ENCODE assay signal across 8 cellular contexts in the genomic region with DNA sequence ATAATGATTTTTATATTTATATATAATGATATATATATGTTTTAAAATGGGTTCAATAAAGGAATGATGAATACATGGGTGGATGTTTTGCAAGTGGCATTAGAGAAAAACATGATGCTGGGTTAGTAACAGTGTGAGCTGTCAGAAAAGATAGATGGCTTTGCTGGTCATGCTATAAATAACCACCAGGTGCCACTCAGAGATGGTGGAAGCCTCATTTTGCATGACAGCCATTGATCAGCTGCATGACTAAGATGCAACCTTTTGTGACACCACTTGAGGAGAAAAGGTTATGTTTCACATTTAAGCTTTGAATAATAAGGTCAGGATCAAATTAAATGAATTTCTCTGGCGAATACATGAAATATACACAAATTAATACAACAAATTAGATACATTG.
A peak's percentile ranks its signal among the peaks of the same experiment; 100 is the strongest.
DNase-seq lines count a peak whose midpoint lies in the region; ATAC-seq and TF ChIP-seq lines count a peak whose summit lies in the region.

No MANE protein-coding gene starts in this region.

- H3K36me3 ChIP-seq in left ventricle myocardium inferior = no peaks in the 10 kb centered on the region
- H3K36me3 ChIP-seq in right atrium auricular region = no peaks in the 10 kb centered on the region

- H3K4me3 ChIP-seq in left ventricle myocardium inferior (no peak overlapping the region), right atrium auricular region (no peak overlapping the region)

- H3K27ac ChIP-seq in left ventricle myocardium inferior (replicated peaks) = no peak overlapping the region
- no peak overlapping the region for H3K27ac ChIP-seq in right atrium auricular region

- peak; percentile 41 for TF ChIP-seq CTCF in left ventricle myocardium inferior (IDR thresholded peaks at IDR 0.05; ENCODE audit: borderline replicate concordance)
- TF ChIP-seq CTCF in right atrium auricular region (IDR thresholded peaks at IDR 0.05) = peak in 1 of 2 donors; percentile 34
- TF ChIP-seq CTCF in WTC11 (IDR thresholded peaks at IDR 0.05) = no peak

- H3K27ac Mint-ChIP-seq in WTC11 = no peak overlapping the region
- no peak overlapping the region for H3K27ac Mint-ChIP-seq in T-helper 17 cell

- H3K27me3 ChIP-seq in left ventricle myocardium inferior (ENCODE audit: low read depth) (no peaks in the 10 kb centered on the region), right atrium auricular region (no peaks in the 10 kb centered on the region)

- no peaks in the 10 kb centered on the region for H3K9me3 Mint-ChIP-seq in WTC11

- H3K9me3 ChIP-seq in left ventricle myocardium inferior (replicated peaks) (no peaks in the 10 kb centered on the region), right atrium auricular region (no peaks in the 10 kb centered on the region), T-helper 17 cell (ENCODE audit: control insufficient read depth, low read length, poor library complexity, severe bottlenecking) (no peaks in the 10 kb centered on the region)

- intact Hi-C loops in left ventricle myocardium inferior (cut with micrococcal nuclease) = no loop called here

- peak; percentile 50 for ATAC-seq in HG03571 (IDR thresholded peaks at IDR 0.05; ENCODE audit: unreplicated experiment)
- peak; percentile 86 for ATAC-seq in WTC11
- ATAC-seq in T-helper 17 cell = no peak
- ATAC-seq in GM21717 (IDR thresholded peaks at IDR 0.05; ENCODE audit: unreplicated experiment) = no peak

- H3K36me3 Mint-ChIP-seq in WTC11 (no peaks in the 10 kb centered on the region), T-helper 17 cell (ENCODE audit: low read depth) (no peaks in the 10 kb centered on the region)

- H3K4me1 Mint-ChIP-seq in WTC11 = peaks cover 4% of the 10 kb centered on the region
- H3K4me1 Mint-ChIP-seq in T-helper 17 cell = no peaks in the 10 kb centered on the region

- H3K4me3 Mint-ChIP-seq in WTC11 = no peak overlapping the region
- no peak overlapping the region for H3K4me3 Mint-ChIP-seq in T-helper 17 cell

- H3K4me1 ChIP-seq in left ventricle myocardium inferior (no peaks in the 10 kb centered on the region), right atrium auricular region (no peaks in the 10 kb centered on the region)

- H3K27me3 Mint-ChIP-seq in WTC11 (ENCODE audit: low read depth) (no peaks in the 10 kb centered on the region), T-helper 17 cell (no peaks in the 10 kb centered on the region)

- DNase-seq in left ventricle myocardium inferior = no peak
- no peak for DNase-seq in right atrium auricular region (ENCODE audit: low spot score)
- DNase-seq in WTC11 (ENCODE audit: low spot score) = no peak
- no peak for DNase-seq in NCI-H1092 (lab: John Stamatoyannopoulos, UW)
- no peak for DNase-seq in T-helper 17 cell
- DNase-seq in NK-92 (lab: John Stamatoyannopoulos, UW; ENCODE audit: unreplicated experiment) = no peak

- CTCF ChIA-PET in WTC11 (lab: Charles Lee) = interaction anchor here (0.6 to 1.3 kb wide), 11 partner anchors 21 to 924 kb away, joined by 3 to 4 read pairs (median 3); no protein-coding TSS in a partner anchor

- POLR2A ChIA-PET in WTC11 (lab: Charles Lee) = no interaction called here

TF ChIP-seq in WTC11, 78 proteins besides CTCF, POLR2A, EP300 and RAD21:
- TF ChIP-seq ZNF317 (CRISPR knock-in tag; IDR thresholded peaks at IDR 0.05; ENCODE audit: borderline replicate concordance, low read depth) (no peak), HMGA2 (CRISPR knock-in tag; IDR thresholded peaks at IDR 0.05) (0 out of 2 replicates have a peak, but pooled peaks have one; percentile 77)

Comparison
In these comparisons a context has a peak if more than half of its experiments do, and no peak if none do; other contexts are left out.
1. ATAC-seq: peak in HG03571 (single experiment) and WTC11 (single experiment); none in T-helper 17 cell (single experiment) and GM21717 (single experiment).